Comparison of ENCODE assay signal across 24 cellular contexts in genomic region chr10:59852671-59853070, GRCh38. TPM values are rescaled to one million over a fixed set of nuclear protein-coding genes. Genes with fewer than 3 reads are reported as not detected.
DNase-seq lines count a peak whose midpoint lies in the region; ATAC-seq and TF ChIP-seq lines count a peak whose summit lies in the region.
"Had no signal": no experiment of that assay in that cellular context is flagged by ENCODE, and none has a peak within 500 bp of the region (broad histone marks: within the 10 kb centered on the region; RNA-seq: fewer than 3 reads in every experiment).

No MANE protein-coding gene starts in this region.

- H3K79me2 ChIP-seq in parathyroid adenoma: peaks cover 33% of the 10 kb centered on the region

- no peaks in the 10 kb centered on the region for H3K36me3 ChIP-seq in parathyroid adenoma (ENCODE audit: control insufficient read depth, insufficient read depth, low read length)
- H3K36me3 ChIP-seq in right atrium auricular region: no peaks in the 10 kb centered on the region
- H3K36me3 ChIP-seq: ovary had no signal

- intact Hi-C loops in activated CD4-positive, alpha-beta T cell treated with anti-CD3 and anti-CD28 coated beads, Interleukin-2, amount 10 ng/mL, durations not matched to agents 24 days and 14 days (cut with micrococcal nuclease): no loop called here

- H3K27me3 Mint-ChIP-seq in activated CD4-positive, alpha-beta T cell treated with anti-CD3 and anti-CD28 coated beads, Interleukin-2, amount 10 ng/mL, durations not matched to agents 24 days and 14 days: no peaks in the 10 kb centered on the region
- H3K27me3 Mint-ChIP-seq in IgD-negative memory B cell: no peaks in the 10 kb centered on the region
- H3K27me3 Mint-ChIP-seq: activated CD4-positive, alpha-beta T cell treated with anti-CD3 and anti-CD28 coated beads, Interleukin-2, amount 10 ng/mL, durations not matched to agents 7 days and 5 days; natural killer cell treated with Interleukin-12 subunit alpha and Interleukin-12 subunit beta and Interleukin-15 and Interleukin-18, amount 100 ng/mL, for 72 hours had no signal

- peak overlapping the region; percentile 47 for H3K4me2 ChIP-seq in parathyroid adenoma (ENCODE audit: low read length)

- H3K4me3 ChIP-seq in parathyroid adenoma (ENCODE audit: low read depth, low read length) (no peak overlapping the region), right atrium auricular region (no peak overlapping the region)
- H3K4me3 ChIP-seq: body of pancreas, ovary, right lobe of liver, upper lobe of left lung had no signal

- H2AFZ ChIP-seq in parathyroid adenoma: no peak overlapping the region

- no peaks in the 10 kb centered on the region for H3K27me3 ChIP-seq in parathyroid adenoma (ENCODE audit: control insufficient read depth, insufficient read depth, low read length)
- no peaks in the 10 kb centered on the region for H3K27me3 ChIP-seq in right atrium auricular region
- H3K27me3 ChIP-seq: body of pancreas, ovary, right lobe of liver, upper lobe of left lung had no signal

- no peak overlapping the region for H3K4me3 Mint-ChIP-seq in activated CD4-positive, alpha-beta T cell treated with anti-CD3 and anti-CD28 coated beads, Interleukin-2, amount 10 ng/mL, durations not matched to agents 24 days and 14 days
- H3K4me3 Mint-ChIP-seq in IgD-negative memory B cell: peak overlapping the region; percentile 76 to 92 (median 86)
- H3K4me3 Mint-ChIP-seq: activated CD4-positive, alpha-beta T cell treated with anti-CD3 and anti-CD28 coated beads, Interleukin-2, amount 10 ng/mL, durations not matched to agents 7 days and 5 days; immature natural killer cell; natural killer cell treated with Interleukin-12 subunit alpha and Interleukin-12 subunit beta and Interleukin-15 and Interleukin-18, amount 100 ng/mL, for 72 hours had no signal

- H3K27ac ChIP-seq in parathyroid adenoma: no peak overlapping the region
- H3K27ac ChIP-seq in right atrium auricular region: no peak overlapping the region
- H3K27ac ChIP-seq: 22Rv1, body of pancreas, ovary, right lobe of liver, upper lobe of left lung had no signal

- no peak overlapping the region for H3K9ac ChIP-seq in parathyroid adenoma

- no peak for DNase-seq in activated CD4-positive, alpha-beta T cell treated with anti-CD3 and anti-CD28 coated beads, Interleukin-2, amount 10 ng/mL, durations not matched to agents 24 days and 14 days
- no peak for DNase-seq in activated CD4-positive, alpha-beta T cell treated with anti-CD3 and anti-CD28 coated beads for 48 hours
- DNase-seq in right atrium auricular region (ENCODE audit: low spot score): no peak
- no peak for DNase-seq in SIG-M5 treated with dmso at 0.1 percent for 504 hours (lab: John Stamatoyannopoulos, UW; ENCODE audit: unreplicated experiment)
- DNase-seq: activated CD4-positive, alpha-beta T cell treated with anti-CD3 and anti-CD28 coated beads, Interleukin-2, amount 10 ng/mL, durations not matched to agents 7 days and 5 days; body of pancreas; Caco-2; erythroblast; foreskin melanocyte; immature natural killer cell; NCI-H1105; NCI-H2029 treated with DMSO at 0.1 percent for 48 hours; ovary; right lobe of liver; SHP77 treated with DMSO at 0.1 percent for 48 hours; upper lobe of left lung had no signal

- H3K4me1 Mint-ChIP-seq in activated CD4-positive, alpha-beta T cell treated with anti-CD3 and anti-CD28 coated beads, Interleukin-2, amount 10 ng/mL, durations not matched to agents 24 days and 14 days: peaks cover 20% of the 10 kb centered on the region
- H3K4me1 Mint-ChIP-seq in IgD-negative memory B cell: peaks cover 36 to 49% (median 48%) of the 10 kb centered on the region in 3 donors

- H3K9me3 Mint-ChIP-seq in activated CD4-positive, alpha-beta T cell treated with anti-CD3 and anti-CD28 coated beads, Interleukin-2, amount 10 ng/mL, durations not matched to agents 24 days and 14 days: no peaks in the 10 kb centered on the region
- peaks cover 0 to 4% (median 0%) of the 10 kb centered on the region in 3 donors for H3K9me3 Mint-ChIP-seq in IgD-negative memory B cell
- H3K9me3 Mint-ChIP-seq: immature natural killer cell; natural killer cell treated with Interleukin-12 subunit alpha and Interleukin-12 subunit beta and Interleukin-15 and Interleukin-18, amount 100 ng/mL, for 72 hours had no signal

- no peak for TF ChIP-seq CTCF in parathyroid adenoma (IDR thresholded peaks at IDR 0.05)
- no peak for TF ChIP-seq CTCF in right atrium auricular region (IDR thresholded peaks at IDR 0.05)

- H3K9me3 ChIP-seq in parathyroid adenoma (ENCODE audit: control insufficient read depth, low read length): no peaks in the 10 kb centered on the region
- H3K9me3 ChIP-seq in right atrium auricular region: no peaks in the 10 kb centered on the region
- H3K9me3 ChIP-seq: body of pancreas, Caco-2, ovary, right lobe of liver, upper lobe of left lung had no signal

- peaks cover 43% of the 10 kb centered on the region for H3K36me3 Mint-ChIP-seq in activated CD4-positive, alpha-beta T cell treated with anti-CD3 and anti-CD28 coated beads, Interleukin-2, amount 10 ng/mL, durations not matched to agents 24 days and 14 days (ENCODE audit: low read depth)
- H3K36me3 Mint-ChIP-seq in IgD-negative memory B cell: peaks cover 9% of the 10 kb centered on the region

- H3K27ac Mint-ChIP-seq in activated CD4-positive, alpha-beta T cell treated with anti-CD3 and anti-CD28 coated beads, Interleukin-2, amount 10 ng/mL, durations not matched to agents 24 days and 14 days: peak overlapping the region; percentile 44
- peak overlapping the region in 2 of 3 donors; percentile 9 to 76 for H3K27ac Mint-ChIP-seq in IgD-negative memory B cell
- H3K27ac Mint-ChIP-seq: activated CD4-positive, alpha-beta T cell treated with anti-CD3 and anti-CD28 coated beads, Interleukin-2, amount 10 ng/mL, durations not matched to agents 7 days and 5 days; activated T-helper 2 cell treated with anti-CD3 and anti-CD28 coated beads, Interferon-gamma antibody, Interleukin-2, Interleukin-4, amounts not matched to agents 10 μg/mL and 5 μg/mL and 100 μg/mL, durations not matched to agents 14 hours and 24 hours and 36 hours had no signal

- H3K4me1 ChIP-seq in parathyroid adenoma: peaks cover 19% of the 10 kb centered on the region
- peaks cover 0 to 47% of the 10 kb centered on the region in 2 donors for H3K4me1 ChIP-seq in right atrium auricular region
- H3K4me1 ChIP-seq: right lobe of liver had no signal

- ATAC-seq in GM21367 (IDR thresholded peaks at IDR 0.05; ENCODE audit: unreplicated experiment): peak; percentile 74
- no peak for ATAC-seq in HG02623 (IDR thresholded peaks at IDR 0.05; ENCODE audit: unreplicated experiment)
- ATAC-seq: body of pancreas; left lobe of liver; natural killer cell treated with Interleukin-12 subunit alpha and Interleukin-12 subunit beta and Interleukin-15 and Interleukin-18, amount 100 ng/mL, for 72 hours; right lobe of liver had no signal

RNA-seq across cellular contexts. Expression of gene CCDC6, which starts 53.7 kb away (rescaled TPM):
- 83.2 and 85.1 TPM in 2 replicates for total RNA-seq in activated CD4-positive, alpha-beta T cell treated with anti-CD3 and anti-CD28 coated beads, Interleukin-2, amount 10 ng/mL, durations not matched to agents 24 days and 14 days
- 13.4 TPM for polyA plus RNA-seq in IgD-negative memory B cell
- 10 to 100 TPM; 19.1 to 22.7 TPM for total RNA-seq in right atrium auricular region
